ENCODE assay signal across 10 cellular contexts in genomic region chr2:199273043-199273647, GRCh38.
DNase-seq lines count a peak whose midpoint lies in the region; ATAC-seq, FAIRE-seq and TF ChIP-seq lines count a peak whose summit lies in the region.
"Had no signal": no experiment of that assay in that cellular context is flagged by ENCODE, and none has a peak within 500 bp of the region (broad histone marks: within the 10 kb centered on the region; RNA-seq: fewer than 3 reads in every experiment).

No MANE protein-coding gene starts in this region.

- TF ChIP-seq POLR2A in HepG2 (IDR thresholded peaks at IDR 0.05; ENCODE audit: insufficient read depth in 1 of 2, low read depth in 2 of 2, low read length in 2 of 2), result no peak

- peaks cover 10% of the 10 kb centered on the region for H3K4me1 ChIP-seq in astrocyte (ENCODE audit: insufficient read depth, low read length)
- H3K4me1 ChIP-seq in HepG2 (ENCODE audit: insufficient read depth, low read length), result no peaks in the 10 kb centered on the region
- H3K4me1 ChIP-seq: uterus had no signal

- peaks cover 6% of the 10 kb centered on the region for H3K4me1 Mint-ChIP-seq in astrocyte (ENCODE audit: low read depth, unreplicated experiment)
- no peaks in the 10 kb centered on the region for H3K4me1 Mint-ChIP-seq in naive thymus-derived CD8-positive, alpha-beta T cell
- H3K4me1 Mint-ChIP-seq: activated CD4-positive, alpha-beta T cell treated with anti-CD3 and anti-CD28 coated beads, Interleukin-2, amount 10 ng/mL, durations not matched to agents 7 days and 5 days had no signal

- no peak for TF ChIP-seq CTCF in astrocyte (IDR thresholded peaks at IDR 0.05; ENCODE audit: insufficient read depth, low read depth, low read length)
- no peak for TF ChIP-seq CTCF in HepG2 (CRISPR knock-in tag; IDR thresholded peaks at IDR 0.05)

- H3K79me2 ChIP-seq in astrocyte (ENCODE audit: insufficient read depth, low read length), result no peaks in the 10 kb centered on the region
- H3K79me2 ChIP-seq in HepG2 (ENCODE audit: insufficient read depth, low read length), result no peaks in the 10 kb centered on the region

- H3K27ac ChIP-seq in astrocyte (ENCODE audit: low read depth, low read length) (no peak overlapping the region), HepG2 (ENCODE audit: extremely low read length, insufficient read depth, low read length) (no peak overlapping the region)
- H3K27ac ChIP-seq: uterus had no signal

- 18% methylated on average over 2 of the region's 2 CpGs for WGBS in HepG2 (ENCODE audit: low lambda C conversion rate)

- H3K27me3 ChIP-seq in astrocyte (ENCODE audit: insufficient read depth, low read length) (no peaks in the 10 kb centered on the region), HepG2 (ENCODE audit: control insufficient read depth in 1 of 2, insufficient read depth in 2 of 2, low read length in 2 of 2) (no peaks in the 10 kb centered on the region)
- H3K27me3 ChIP-seq: uterus had no signal

- peak; percentile 86 for FAIRE-seq in astrocyte (lab: Jason Lieb, UNC)
- no peak for FAIRE-seq in HepG2 (lab: Jason Lieb, UNC)

- no peak overlapping the region for H3K4me3 Mint-ChIP-seq in astrocyte (ENCODE audit: unreplicated experiment)
- no peak overlapping the region for H3K4me3 Mint-ChIP-seq in naive thymus-derived CD8-positive, alpha-beta T cell
- H3K4me3 Mint-ChIP-seq: activated CD4-positive, alpha-beta T cell treated with anti-CD3 and anti-CD28 coated beads, Interleukin-2, amount 10 ng/mL, durations not matched to agents 7 days and 5 days had no signal

- intact Hi-C loops in HepG2 (cut with micrococcal nuclease; ENCODE audit: unreplicated experiment), result no loop called here

- H3K9ac ChIP-seq in astrocyte (ENCODE audit: low read length) (no peak overlapping the region), HepG2 (ENCODE audit: insufficient read depth, low read depth, low read length) (no peak overlapping the region)

- no peak overlapping the region for H3K27ac Mint-ChIP-seq in astrocyte (ENCODE audit: unreplicated experiment)
- H3K27ac Mint-ChIP-seq in naive thymus-derived CD8-positive, alpha-beta T cell, result no peak overlapping the region
- H3K27ac Mint-ChIP-seq: activated CD4-positive, alpha-beta T cell treated with anti-CD3 and anti-CD28 coated beads, Interleukin-2, amount 10 ng/mL, durations not matched to agents 7 days and 5 days had no signal

- peaks cover 3% of the 10 kb centered on the region for H3K36me3 ChIP-seq in astrocyte (ENCODE audit: insufficient read depth, low read length)
- H3K36me3 ChIP-seq in HepG2 (replicated peaks in 1 of 2; ENCODE audit: control insufficient read depth in 1 of 2, insufficient read depth in 2 of 2, low read length in 2 of 2), result 0 out of 5 replicates have a peak, but pooled peaks cover 0 to 3% of the 10 kb centered on the region in 2 experiments
- H3K36me3 ChIP-seq: uterus had no signal

- BruUV-seq in HepG2 (replicated peaks; lab: Mats Ljungman, UMichigan), result no TSS peak

- CTCF ChIA-PET in HepG2 (lab: Yijun Ruan, JAX; ENCODE audit: low intra/inter-chr PET ratio, low total read pairs), result no interaction called here

- H3K4me3 ChIP-seq in astrocyte (ENCODE audit: insufficient read depth, low read depth, low read length), result no peak overlapping the region
- no peak overlapping the region for H3K4me3 ChIP-seq in HepG2 (replicated peaks in 1 of 3; ENCODE audit: insufficient read depth in 1 of 3, low read depth in 2 of 3, low read length in 3 of 3)
- H3K4me3 ChIP-seq: uterus had no signal

- ATAC-seq in HepG2 (no peak), HG02798 (IDR thresholded peaks at IDR 0.05; ENCODE audit: poor library complexity, unreplicated experiment) (no peak), GM21529 (IDR thresholded peaks at IDR 0.05; ENCODE audit: unreplicated experiment) (no peak), GM21390 (IDR thresholded peaks at IDR 0.05; ENCODE audit: unreplicated experiment) (no peak)
- ATAC-seq in naive thymus-derived CD8-positive, alpha-beta T cell, result no peak

- TF ChIP-seq EP300 in HepG2 (IDR thresholded peaks at IDR 0.05; ENCODE audit: low read depth in 2 of 2, low read length in 2 of 2), result no peak
- no peak for TF ChIP-seq EP300 in HepG2 (CRISPR knock-in tag; IDR thresholded peaks at IDR 0.05; ENCODE audit: borderline replicate concordance)

- no peaks in the 10 kb centered on the region for H3K27me3 Mint-ChIP-seq in astrocyte (ENCODE audit: low read depth, unreplicated experiment)
- no peaks in the 10 kb centered on the region for H3K27me3 Mint-ChIP-seq in naive thymus-derived CD8-positive, alpha-beta T cell
- H3K27me3 Mint-ChIP-seq: activated CD4-positive, alpha-beta T cell treated with anti-CD3 and anti-CD28 coated beads, Interleukin-2, amount 10 ng/mL, durations not matched to agents 7 days and 5 days had no signal

- no peaks in the 10 kb centered on the region for H3K9me3 ChIP-seq in astrocyte (ENCODE audit: insufficient read depth, low read depth, low read length)
- no peaks in the 10 kb centered on the region for H3K9me3 ChIP-seq in HepG2 (ENCODE audit: low read length)
- H3K9me3 ChIP-seq: uterus had no signal

- POLR2A ChIA-PET in HepG2 (lab: Yijun Ruan, JAX), result no interaction called here
- POLR2A ChIA-PET in naive thymus-derived CD8-positive, alpha-beta T cell (lab: Charles Lee), result no interaction called here

- H3K4me2 ChIP-seq in astrocyte (ENCODE audit: low read length), result no peak overlapping the region
- H3K4me2 ChIP-seq in HepG2 (ENCODE audit: low read depth, low read length), result no peak overlapping the region

- DNase-seq in ELR (ENCODE audit: low read depth), result peak; percentile 36
- peak in 2 of 3 experiments; percentile 29 to 79 for DNase-seq in NCI-H1417 (lab: John Stamatoyannopoulos, UW)
- peak; percentile 84 for DNase-seq in astrocyte (ENCODE audit: low read depth)
- no peak for DNase-seq in HepG2 (ENCODE audit: low spot score)
- no peak for DNase-seq in naive thymus-derived CD8-positive, alpha-beta T cell
- DNase-seq: activated CD4-positive, alpha-beta T cell treated with anti-CD3 and anti-CD28 coated beads, Interleukin-2, amount 10 ng/mL, durations not matched to agents 7 days and 5 days; uterus had no signal

- H2AFZ ChIP-seq in astrocyte (ENCODE audit: low read depth, low read length) (no peak overlapping the region), HepG2 (ENCODE audit: low read length) (no peak overlapping the region)

- no peaks in the 10 kb centered on the region for H3K36me3 Mint-ChIP-seq in astrocyte (ENCODE audit: low read depth, unreplicated experiment)
- H3K36me3 Mint-ChIP-seq in naive thymus-derived CD8-positive, alpha-beta T cell, result no peaks in the 10 kb centered on the region

- H3K9me3 Mint-ChIP-seq in astrocyte (ENCODE audit: unreplicated experiment), result no peaks in the 10 kb centered on the region
- H3K9me3 Mint-ChIP-seq in naive thymus-derived CD8-positive, alpha-beta T cell, result peaks cover 0 to 2% (median 0%) of the 10 kb centered on the region in 9 donors
- H3K9me3 Mint-ChIP-seq: activated CD4-positive, alpha-beta T cell treated with anti-CD3 and anti-CD28 coated beads, Interleukin-2, amount 10 ng/mL, durations not matched to agents 7 days and 5 days had no signal

- no peaks in the 10 kb centered on the region for H4K20me1 ChIP-seq in astrocyte (ENCODE audit: insufficient read depth, low read length)
- no peaks in the 10 kb centered on the region for H4K20me1 ChIP-seq in HepG2 (ENCODE audit: insufficient read depth, low read length)

- in situ Hi-C loops in HepG2 (cut with HindIII; ENCODE audit: extremely low pct_ligation_motif_present, low pct_unique_long_range_greater_than_20kb), result no loop called here

- no peak for TF ChIP-seq RAD21 in HepG2 (CRISPR knock-in tag; IDR thresholded peaks at IDR 0.05)

TF ChIP-seq in HepG2, 621 proteins besides CTCF, POLR2A, EP300 and RAD21:
- TF ChIP-seq, protein P1, sequence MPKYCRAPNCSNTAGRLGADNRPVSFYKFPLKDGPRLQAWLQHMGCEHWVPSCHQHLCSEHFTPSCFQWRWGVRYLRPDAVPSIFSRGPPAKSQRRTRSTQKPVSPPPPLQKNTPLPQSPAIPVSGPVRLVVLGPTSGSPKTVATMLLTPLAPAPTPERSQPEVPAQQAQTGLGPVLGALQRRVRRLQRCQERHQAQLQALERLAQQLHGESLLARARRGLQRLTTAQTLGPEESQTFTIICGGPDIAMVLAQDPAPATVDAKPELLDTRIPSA (CRISPR knock-in tag; IDR thresholded peaks at IDR 0.05; ENCODE audit: borderline replicate concordance), result no peak
- peak; percentile 53 for TF ChIP-seq ATF7 (IDR thresholded peaks at IDR 0.05)
- TF ChIP-seq ATF7 (CRISPR knock-in tag; IDR thresholded peaks at IDR 0.05), result no peak
- TF ChIP-seq CEBPB (IDR thresholded peaks at IDR 0.05; ENCODE audit: borderline replicate concordance, low read depth, low read length), result 0 out of 2 replicates have a peak, but pooled peaks have one; percentile 26
TF ChIP-seq in HepG2: peak in this region for 2.

Comparison
In these comparisons a context has a peak if more than half of its experiments do, and no peak if none do; other contexts are left out.
1. DNase-seq: peak in ELR (single experiment), NCI-H1417 (2 of 3) and astrocyte (single experiment); none in HepG2 (single experiment) and naive thymus-derived CD8-positive, alpha-beta T cell (0 of 10).